8 cellular contexts compared by ENCODE assay signal in the genomic region with DNA sequence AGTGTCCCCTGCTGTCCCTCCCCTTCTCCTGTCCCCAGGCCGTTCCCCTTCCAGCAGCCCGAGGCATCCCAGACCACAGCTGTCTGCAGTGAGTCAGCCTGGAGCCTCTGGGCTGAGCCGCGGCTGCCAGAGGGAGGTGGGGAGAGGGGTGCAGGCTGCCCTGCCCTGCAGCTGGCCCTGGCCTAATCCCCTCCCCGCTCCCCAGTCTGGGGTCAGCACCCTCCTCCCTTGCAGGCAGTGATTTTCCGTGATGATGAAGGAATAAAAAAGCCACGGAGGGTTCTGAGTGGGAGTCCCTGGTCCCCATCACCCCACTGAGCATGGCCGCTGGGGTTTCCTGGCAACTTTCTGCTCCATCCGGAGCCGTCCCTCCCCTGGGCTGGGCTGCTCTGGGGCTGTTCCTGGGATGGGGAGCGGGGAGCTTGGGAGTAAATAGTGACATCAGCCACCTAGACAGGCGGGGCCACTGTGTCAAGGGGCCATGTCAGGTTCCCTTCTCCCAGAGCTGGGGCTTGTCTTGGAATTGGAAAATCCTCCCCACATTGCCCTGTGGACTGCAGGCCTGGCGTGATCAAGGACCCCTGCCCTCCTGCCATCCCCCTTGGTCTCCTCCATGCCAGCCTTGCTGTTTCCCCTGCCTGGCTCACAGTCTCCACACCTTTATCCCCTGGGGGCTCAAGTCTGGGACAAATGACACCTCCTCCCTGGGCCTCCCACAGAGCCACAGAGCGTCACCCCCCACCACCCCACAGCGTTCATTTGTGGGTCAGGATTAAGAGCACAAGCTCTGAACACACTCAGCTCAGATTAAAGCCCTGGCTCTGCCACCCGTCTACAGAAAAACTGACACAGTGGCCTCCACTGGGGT. TPM values are rescaled to one million over a fixed set of nuclear protein-coding genes. Genes with fewer than 3 reads are reported as not detected.
DNase-seq lines count a peak whose midpoint lies in the region; ATAC-seq, FAIRE-seq and TF ChIP-seq lines count a peak whose summit lies in the region.

No MANE protein-coding gene starts in this region.

- 2 to 4% methylated on average over 14 to 16 of the region's 16 CpGs for WGBS in GM23248 (ENCODE audit: low coverage in 1 of 2, low lambda C conversion rate in 2 of 2, missing lambda C conversion rate in 2 of 2), 2 experiments

- intact Hi-C loops in activated CD8-positive, alpha-beta T cell treated with anti-CD3 and anti-CD28 coated beads for 36 hours (cut with micrococcal nuclease), result loop anchor here (5.0 kb wide), 1 partner anchor 63 kb away; no protein-coding TSS in a partner anchor

- H3K27me3 ChIP-seq in GM23248 (replicated peaks; ENCODE audit: insufficient read depth) (no peaks in the 10 kb centered on the region), mucosa of rectum (ENCODE audit: control insufficient read depth in 2 of 2, insufficient read depth in 2 of 2, low read length in 2 of 2) (peaks cover 0 to 3% of the 10 kb centered on the region in 2 donors)

- H3K9ac ChIP-seq in GM23248 (peak overlapping the region; percentile 71), mucosa of rectum (ENCODE audit: low read depth in 1 of 2, low read length in 2 of 2) (peak overlapping the region in 1 of 2 donors; percentile 46)

- H3K27ac ChIP-seq in GM23248 (peak overlapping the region; percentile 89), mucosa of rectum (ENCODE audit: low read depth in 2 of 2, low read length in 2 of 2) (peak overlapping the region; percentile 79 to 86)

- no peaks in the 10 kb centered on the region for H3K9me3 ChIP-seq in GM23248 (ENCODE audit: low read depth)
- no peaks in the 10 kb centered on the region for H3K9me3 ChIP-seq in mucosa of rectum (ENCODE audit: control insufficient read depth in 2 of 2, low read length in 2 of 2)

- H3K4me1 ChIP-seq in GM23248 (ENCODE audit: insufficient read depth) (peaks cover 34% of the 10 kb centered on the region), mucosa of rectum (ENCODE audit: control insufficient read depth in 2 of 2, insufficient read depth in 2 of 2, low read length in 2 of 2) (peaks cover 20 to 37% of the 10 kb centered on the region in 2 donors)

- POLR2A ChIA-PET in activated CD8-positive, alpha-beta T cell treated with anti-CD3 and anti-CD28 coated beads for 36 hours (lab: Charles Lee), result interaction anchor here (1.0 to 1.6 kb wide), 4 partner anchors 12 to 65 kb away, joined by 3 to 5 read pairs (median 4); partner anchors contain the start of gene SPC24

- peaks cover 16% of the 10 kb centered on the region for H3K4me1 Mint-ChIP-seq in activated CD8-positive, alpha-beta T cell treated with anti-CD3 and anti-CD28 coated beads for 36 hours (ENCODE audit: low read depth)

- ATAC-seq in activated CD8-positive, alpha-beta T cell treated with anti-CD3 and anti-CD28 coated beads for 36 hours, result no peak

- FAIRE-seq in GM12892 (lab: Jason Lieb, UNC), result no peak

- H3K4me3 Mint-ChIP-seq in activated CD8-positive, alpha-beta T cell treated with anti-CD3 and anti-CD28 coated beads for 36 hours, result no peak overlapping the region

- peaks cover 3% of the 10 kb centered on the region for H3K36me3 Mint-ChIP-seq in activated CD8-positive, alpha-beta T cell treated with anti-CD3 and anti-CD28 coated beads for 36 hours (ENCODE audit: low read depth)

- TF ChIP-seq CTCF in activated CD8-positive, alpha-beta T cell treated with anti-CD3 and anti-CD28 coated beads for 36 hours (IDR thresholded peaks at IDR 0.05), result no peak

- no peaks in the 10 kb centered on the region for H3K9me2 ChIP-seq in GM23248 (ENCODE audit: insufficient read depth)

- no peaks in the 10 kb centered on the region for H3K27me3 Mint-ChIP-seq in activated CD8-positive, alpha-beta T cell treated with anti-CD3 and anti-CD28 coated beads for 36 hours

- H3K9me3 Mint-ChIP-seq in activated CD8-positive, alpha-beta T cell treated with anti-CD3 and anti-CD28 coated beads for 36 hours, result no peaks in the 10 kb centered on the region

- H2AFZ ChIP-seq in GM23248, result peak overlapping the region; percentile 56

- H3K36me3 ChIP-seq in GM23248 (ENCODE audit: low read depth) (no peaks in the 10 kb centered on the region), mucosa of rectum (ENCODE audit: control insufficient read depth in 2 of 2, insufficient read depth in 2 of 2, low read length in 2 of 2) (no peaks in the 10 kb centered on the region)

- in situ Hi-C loops in GM23248 (cut with MboI), result no loop called here

- DNase-seq in GM23248, result peak; percentile 93
- peak; percentile 66 for DNase-seq in RKO (ENCODE audit: low spot score)
- peak; percentile 31 for DNase-seq in epidermal melanocyte (ENCODE audit: insufficient read length, low spot score)
- DNase-seq in NCI-H1436 treated with DMSO at 0.1 percent for 48 hours (lab: John Stamatoyannopoulos, UW), result no peak
- no peak for DNase-seq in activated CD8-positive, alpha-beta T cell treated with anti-CD3 and anti-CD28 coated beads for 36 hours
- DNase-seq in GM12892 (ENCODE audit: insufficient read length), result no peak
- no peak for DNase-seq in NCI-H774 (lab: John Stamatoyannopoulos, UW)

- no peak for TF ChIP-seq POLR2A in GM12892 (IDR thresholded peaks at IDR 0.05; ENCODE audit: low read depth, low read length)

- peaks cover 26% of the 10 kb centered on the region for H3F3A ChIP-seq in GM23248 (ENCODE audit: insufficient read depth)

- no peak overlapping the region for H3K27ac Mint-ChIP-seq in activated CD8-positive, alpha-beta T cell treated with anti-CD3 and anti-CD28 coated beads for 36 hours

- H3K79me2 ChIP-seq in GM23248 (ENCODE audit: insufficient read depth), result no peaks in the 10 kb centered on the region

- peak overlapping the region; percentile 17 for H3K4me3 ChIP-seq in GM23248
- H3K4me3 ChIP-seq in mucosa of rectum (ENCODE audit: low read length in 2 of 2), result peak overlapping the region in 1 of 2 donors; percentile 18

- no peaks in the 10 kb centered on the region for H4K20me1 ChIP-seq in GM23248 (ENCODE audit: insufficient read depth)

- H3K4me2 ChIP-seq in GM23248 (ENCODE audit: unreplicated experiment), result peak overlapping the region; percentile 79

- CTCF ChIA-PET in activated CD8-positive, alpha-beta T cell treated with anti-CD3 and anti-CD28 coated beads for 36 hours (lab: Charles Lee), result interaction anchor here (0.7 to 2.0 kb wide), 5 partner anchors 13 to 66 kb away, joined by 3 to 11 read pairs (median 4); no protein-coding TSS in a partner anchor

RNA-seq across cellular contexts. Expression of gene SPC24, which starts 16.7 kb away (rescaled TPM):
- total RNA-seq in GM23248 (2014; rRNA removed; shearing (Covaris generic)), result 9.5 and 19.8 TPM in 2 replicates
- polyA plus RNA-seq in GM23248 (2016; fragmentation: Nextera tagmentation; extraction: Ambion mirVana), result 14.8 and 16.2 TPM in 2 replicates
- total RNA-seq in activated CD8-positive, alpha-beta T cell treated with anti-CD3 and anti-CD28 coated beads for 36 hours, result 10 to 100 TPM; 60.5 to 70.9 TPM
- 20.6 TPM for polyA plus RNA-seq in GM12892 (2012; ENCODE audit: missing spikeins)

RNA-seq across cellular contexts. Expression of gene LDLR, which starts 49.6 kb away (rescaled TPM):
- 13.8 and 29.6 TPM in 2 replicates for total RNA-seq in GM23248 (2014; rRNA removed; shearing (Covaris generic))
- 13.8 and 14.6 TPM in 2 replicates for polyA plus RNA-seq in GM23248 (2016; fragmentation: Nextera tagmentation; extraction: Ambion mirVana)
- 10 to 100 TPM; 54.7 to 56.5 TPM for total RNA-seq in activated CD8-positive, alpha-beta T cell treated with anti-CD3 and anti-CD28 coated beads for 36 hours
- 17.7 TPM for polyA plus RNA-seq in GM12892 (2012; ENCODE audit: missing spikeins)

RNA-seq across cellular contexts. Expression of gene KANK2, which starts 58.5 kb away (rescaled TPM):
- total RNA-seq in GM23248 (2014; rRNA removed; shearing (Covaris generic)), result 215 and 278 TPM in 2 replicates
- 76.3 and 77.1 TPM in 2 replicates for polyA plus RNA-seq in GM23248 (2016; fragmentation: Nextera tagmentation; extraction: Ambion mirVana)
- total RNA-seq in activated CD8-positive, alpha-beta T cell treated with anti-CD3 and anti-CD28 coated beads for 36 hours, result 1 to 10 TPM; 1.9 to 2.0 TPM
- polyA plus RNA-seq in GM12892 (2012; ENCODE audit: missing spikeins), result 12.1 TPM

Comparison
In these comparisons a context has a peak if more than half of its experiments do, and no peak if none do; other contexts are left out.
1. DNase-seq: peak in GM23248 (single experiment), RKO (single experiment) and epidermal melanocyte (single experiment); none in NCI-H1436 treated with DMSO at 0.1 percent for 48 hours (single experiment), activated CD8-positive, alpha-beta T cell treated with anti-CD3 and anti-CD28 coated beads for 36 hours (single experiment), GM12892 (single experiment) and NCI-H774 (single experiment).
2. RNA of gene KANK2, which starts 58.5 kb away (total RNA-seq): 215 to 278 TPM in GM23248; 1.9 to 2.0 TPM in activated CD8-positive, alpha-beta T cell treated with anti-CD3 and anti-CD28 coated beads for 36 hours; every median in the first group is over 10 times any median in the second.